Comparison of ENCODE assay signal across 8 cellular contexts in genomic region chr2:16665746-16666452, GRCh38. TPM values are rescaled to one million over a fixed set of nuclear protein-coding genes. Genes with fewer than 3 reads are reported as not detected.
DNase-seq lines count a peak whose midpoint lies in the region; ATAC-seq, FAIRE-seq and TF ChIP-seq lines count a peak whose summit lies in the region.

Gene CYRIA (minus strand): TSS chr2:16665834. CDS start chr2:16588119, 77,715 bp downstream.

- H3K4me3 ChIP-seq in neural progenitor cell = peak within 1 kb of the TSS; percentile 59
- peak within 1 kb of the TSS; percentile 43 to 79 (median 57) for H3K4me3 ChIP-seq in thyroid gland (replicated peaks in 1 of 3)

- TF ChIP-seq CTCF in neural progenitor cell (IDR thresholded peaks at IDR 0.05) (no peak), thyroid gland (IDR thresholded peaks at IDR 0.05) (no peak)

- H3K9ac ChIP-seq in neural progenitor cell = no peak within 1 kb of the TSS

- H3K9me3 ChIP-seq in neural progenitor cell (ENCODE audit: low read depth) = no peaks in the 10 kb centered on the region
- H3K9me3 ChIP-seq in thyroid gland = no peaks in the 10 kb centered on the region

- 18 to 21% methylated on average over 12 of the region's 54 CpGs for WGBS in thyroid gland, 2 donors

- FAIRE-seq in GM12892 (lab: Jason Lieb, UNC) (peak; percentile 82), frontal cortex (lab: Jason Lieb, UNC) (no peak)

- DNase-seq in GM12892 (ENCODE audit: insufficient read length) (peak; percentile 37), NCI-H774 (lab: John Stamatoyannopoulos, UW) (peak; percentile 36), frontal cortex (ENCODE audit: low spot score in 2 of 2) (peak; percentile 64 to 74), neural progenitor cell (ENCODE audit: low spot score) (peak; percentile 87), thyroid gland (peak; percentile 73 to 75), HCEC 1CT (no peak)
- peak; percentile 8 for DNase-seq in activated T-helper 9 cell treated with anti-CD3 and anti-CD28 coated beads, Interleukin-2, amount 50 U/mL, for 16 hours (ENCODE audit: low read depth)

- peak within 1 kb of the TSS; percentile 65 for H2AFZ ChIP-seq in neural progenitor cell (replicated peaks)

- H3K79me2 ChIP-seq in neural progenitor cell (ENCODE audit: low read depth) = no peaks in the 10 kb centered on the region

- H3K27ac ChIP-seq in neural progenitor cell (no peak within 1 kb of the TSS), thyroid gland (peak within 1 kb of the TSS; percentile 92 to 98 (median 98))

- intact Hi-C loops in thyroid gland (cut with DNase I) = no loop called here

- peaks cover 9% of the 10 kb centered on the region for H4K20me1 ChIP-seq in neural progenitor cell (ENCODE audit: low read depth)

- peak within 1 kb of the TSS; percentile 8 for H3K27ac Mint-ChIP-seq in neural progenitor cell

- TF ChIP-seq POLR2A in GM12892 (IDR thresholded peaks at IDR 0.05; ENCODE audit: low read depth, low read length) = no peak
- peak in 1 of 2 donors; percentile 59 for TF ChIP-seq POLR2A in thyroid gland (IDR thresholded peaks at IDR 0.05)

- peaks cover 5% of the 10 kb centered on the region for H3F3A ChIP-seq in neural progenitor cell (ENCODE audit: low read depth)

- H3K27me3 ChIP-seq in neural progenitor cell (peaks cover 54% of the 10 kb centered on the region), thyroid gland (no peaks in the 10 kb centered on the region)

- peak within 1 kb of the TSS; percentile 95 for H3K4me2 ChIP-seq in neural progenitor cell

- ATAC-seq in HG02623 (IDR thresholded peaks at IDR 0.05; ENCODE audit: unreplicated experiment) = peak; percentile 48

- peaks cover 46% of the 10 kb centered on the region for H3K4me1 Mint-ChIP-seq in neural progenitor cell

- H3K4me3 Mint-ChIP-seq in neural progenitor cell = peak within 1 kb of the TSS; percentile 90

- no peaks in the 10 kb centered on the region for H3K36me3 ChIP-seq in neural progenitor cell
- H3K36me3 ChIP-seq in thyroid gland = no peaks in the 10 kb centered on the region

- no peaks in the 10 kb centered on the region for H3K9me3 Mint-ChIP-seq in neural progenitor cell

- H3K4me1 ChIP-seq in neural progenitor cell = peaks cover 4% of the 10 kb centered on the region
- peaks cover 38 to 47% of the 10 kb centered on the region in 2 donors for H3K4me1 ChIP-seq in thyroid gland

- H3K36me3 Mint-ChIP-seq in neural progenitor cell = no peaks in the 10 kb centered on the region

- H3K27me3 Mint-ChIP-seq in neural progenitor cell (ENCODE audit: insufficient read depth, low read depth) = peaks cover 18% of the 10 kb centered on the region

RNA-seq across cellular contexts. Expression of gene CYRIA, which starts in this region (rescaled TPM):
- 0.93 TPM for polyA plus RNA-seq in GM12892 (2012; ENCODE audit: missing spikeins)
- total RNA-seq in frontal cortex (227 TPM), neural progenitor cell (ENCODE audit: low replicate concordance) (0.81 and 1.0 TPM in 2 replicates), thyroid gland (10 to 100 TPM; 33.6 to 79.0 (median 50.0) TPM)

Comparison
In these comparisons a context has a peak if more than half of its experiments do, and no peak if none do; other contexts are left out.
1. RNA of gene CYRIA (total RNA-seq): 227 TPM in frontal cortex (single experiment) and 33.6 to 79.0 TPM in thyroid gland; 0.81 to 1.0 TPM in neural progenitor cell; every median in the first group is over 10 times any median in the second.